Comparison of ENCODE assay signal across 17 cellular contexts in the genomic region with DNA sequence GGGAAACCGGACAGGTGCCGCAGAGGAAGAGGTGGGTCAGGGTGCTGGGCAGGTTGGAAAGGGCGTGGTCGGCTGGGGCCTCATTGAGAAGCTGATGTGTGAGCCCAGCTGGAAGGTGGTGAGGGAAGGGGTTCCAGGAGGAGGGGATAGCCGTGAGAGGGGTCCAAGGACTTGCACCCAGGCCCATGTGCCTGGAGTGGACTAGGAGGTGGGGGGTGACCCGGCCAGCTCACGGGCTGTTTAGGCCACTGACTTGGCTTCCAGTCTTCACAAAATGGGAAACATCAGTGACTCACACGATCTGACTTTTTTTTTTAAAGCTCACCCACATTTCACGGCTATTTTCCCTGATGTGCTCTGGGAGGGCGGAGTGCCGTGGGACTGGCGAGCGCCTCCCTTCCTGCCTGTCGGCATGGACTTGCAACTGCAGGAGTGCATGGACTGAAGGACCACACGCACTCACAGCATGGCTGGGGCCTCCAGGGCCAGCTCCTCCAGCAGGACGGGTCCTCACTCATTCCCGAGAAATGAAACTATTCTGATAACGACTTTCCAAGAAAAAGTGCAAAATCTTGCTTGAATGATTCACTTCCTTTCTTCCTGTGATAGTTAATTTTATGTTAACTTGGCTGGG. TPM values are rescaled to one million over a fixed set of nuclear protein-coding genes. Genes with fewer than 3 reads are reported as not detected.
DNase-seq lines count a peak whose midpoint lies in the region; ATAC-seq, FAIRE-seq and TF ChIP-seq lines count a peak whose summit lies in the region.
"Had no signal": no experiment of that assay in that cellular context is flagged by ENCODE, and none has a peak within 500 bp of the region (broad histone marks: within the 10 kb centered on the region; RNA-seq: fewer than 3 reads in every experiment).

No MANE protein-coding gene starts in this region.

- H3K9me3 ChIP-seq in mucosa of descending colon, result no peaks in the 10 kb centered on the region

- H3K4me1 ChIP-seq in mucosa of descending colon (ENCODE audit: low read depth), result no peaks in the 10 kb centered on the region

- no peak overlapping the region for H3K4me3 ChIP-seq in astrocyte of the cerebellum (ENCODE audit: low read depth, low read length)
- H3K4me3 ChIP-seq in mucosa of descending colon, result no peak overlapping the region

- peak; percentile 22 for TF ChIP-seq CTCF in astrocyte of the cerebellum (IDR thresholded peaks at IDR 0.05; ENCODE audit: low read depth, low read length, missing control alignments)
- no peak for TF ChIP-seq CTCF in mucosa of descending colon (IDR thresholded peaks at IDR 0.05)

- in situ Hi-C loops in astrocyte of the cerebellum (cut with HindIII; ENCODE audit: low sequenced_read_pairs), result no loop called here

- no peaks in the 10 kb centered on the region for H3K36me3 ChIP-seq in mucosa of descending colon (ENCODE audit: low read depth)

- FAIRE-seq in H54 (lab: Jason Lieb, UNC), result peak; percentile 67
- FAIRE-seq in GM12892 (lab: Jason Lieb, UNC), result no peak

- DNase-seq in H54 (ENCODE audit: insufficient read length, low spot score) (peak; percentile 61), astrocyte of the cerebellum (ENCODE audit: low read depth) (no peak), left cardiac atrium (peak; percentile 80), pulmonary artery endothelial cell (ENCODE audit: low read depth, low spot score) (peak; percentile 86), mucosa of descending colon (no peak), activated gamma-delta T cell treated with Interleukin-2 at 50 U/mL for 16 hours (no peak), GM12892 (ENCODE audit: insufficient read length) (no peak)
- DNase-seq: activated CD4-positive, alpha-beta T cell treated with anti-CD3 and anti-CD28 coated beads, Interleukin-2, amount 50 U/mL, for 1 hour; activated naive CD8-positive, alpha-beta T cell treated with anti-CD3 and anti-CD28 coated beads, Interleukin-2, amount 50 U/mL, for 24 hours; AML-193; MV-4-11; NCI-H2171; NK-92 treated with Interleukin-12 subunit alpha and Interleukin-12 subunit beta, amount 100 ng/mL, for 24 hours; SHP77; T1000 had no signal

- TF ChIP-seq POLR2A in H54 (IDR thresholded peaks at IDR 0.05; ENCODE audit: low read depth, low read length), result no peak
- TF ChIP-seq POLR2A in GM12892 (IDR thresholded peaks at IDR 0.05; ENCODE audit: low read depth, low read length), result no peak

- ATAC-seq in left cardiac atrium, result peak; percentile 72 to 96
- no peak for ATAC-seq in mucosa of descending colon
- ATAC-seq in GM19397 (IDR thresholded peaks at IDR 0.05; ENCODE audit: unreplicated experiment), result no peak
- ATAC-seq: activated naive CD8-positive, alpha-beta T cell treated with anti-CD3 and anti-CD28 coated beads, Interleukin-2, amount 50 U/mL, for 24 hours; esophagus mucosa had no signal

- intact Hi-C loops in left cardiac atrium (cut with DNase I), result no loop called here
- intact Hi-C loops in mucosa of descending colon (cut with DNase I, micrococcal nuclease), result no loop called here

RNA-seq across cellular contexts. Expression of a gene that starts 13.5 kb away (rescaled TPM):
- 1 to 10 TPM; 7.1 to 9.4 TPM for total RNA-seq in left cardiac atrium
- total RNA-seq in pulmonary artery endothelial cell, result 7.1 and 9.8 TPM in 2 replicates
- total RNA-seq in mucosa of descending colon, result 10 to 100 TPM in 1 of 3 donors, 1 to 10 TPM in 2; 1.7 to 18.0 (median 1.7) TPM
- 0.11 TPM for polyA plus RNA-seq in GM12892 (2012; ENCODE audit: missing spikeins)

Comparison
In these comparisons a context has a peak if more than half of its experiments do, and no peak if none do; other contexts are left out.
1. DNase-seq: peak in H54 (single experiment), left cardiac atrium (single experiment) and pulmonary artery endothelial cell (single experiment); none in astrocyte of the cerebellum (single experiment), mucosa of descending colon (0 of 3), activated gamma-delta T cell treated with Interleukin-2 at 50 U/mL for 16 hours (single experiment) and GM12892 (single experiment).
2. ATAC-seq: peak in left cardiac atrium (2 of 2); none in mucosa of descending colon (single experiment) and GM19397 (single experiment).